28 cellular contexts compared by ENCODE assay signal in the genomic region with DNA sequence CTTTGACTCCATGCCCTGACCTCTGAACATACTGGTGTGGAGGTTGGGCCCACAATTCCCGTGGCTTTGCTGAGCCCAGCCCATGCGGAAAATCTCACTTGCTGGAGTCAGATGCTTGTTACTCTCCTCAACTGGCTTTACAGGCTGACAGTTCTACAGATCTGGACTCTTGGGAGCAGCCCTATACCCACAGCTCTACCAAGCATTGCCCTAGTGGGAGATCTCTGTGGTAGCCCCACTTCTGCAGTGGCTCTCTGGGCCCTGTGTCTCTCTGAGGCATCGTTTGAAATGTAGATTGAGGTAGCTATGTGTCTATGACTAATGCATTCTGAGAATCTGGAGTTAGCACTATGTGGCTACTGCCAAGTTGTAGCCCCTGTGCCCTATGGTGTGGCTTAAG.
"Had no signal": no experiment of that assay in that cellular context is flagged by ENCODE, and none has a peak within 500 bp of the region (broad histone marks: within the 10 kb centered on the region; RNA-seq: fewer than 3 reads in every experiment).

No MANE protein-coding gene starts in this region.

- H3K27ac Mint-ChIP-seq: activated CD4-positive, alpha-beta memory T cell treated with anti-CD3 and anti-CD28 coated beads for 36 hours; activated CD4-positive, alpha-beta T cell treated with anti-CD3 and anti-CD28 coated beads for 36 hours; activated CD4-positive, alpha-beta T cell treated with anti-CD3 and anti-CD28 coated beads, Interleukin-2, amount 10 ng/mL, durations not matched to agents 24 days and 14 days; activated CD8-positive, alpha-beta memory T cell treated with anti-CD3 and anti-CD28 coated beads, Interleukin-2, amount 10 ng/mL, durations not matched to agents 7 days and 5 days; activated CD8-positive, alpha-beta T cell treated with anti-CD3 and anti-CD28 coated beads, Interleukin-2, amount 10 ng/mL, durations not matched to agents 7 days and 5 days; activated naive CD4-positive, alpha-beta T cell treated with anti-CD3 and anti-CD28 coated beads for 36 hours; activated naive CD4-positive, alpha-beta T cell treated with anti-CD3 and anti-CD28 coated beads, Interleukin-2, amount 50 U/mL, for 24 hours; activated naive CD8-positive, alpha-beta T cell treated with anti-CD3 and anti-CD28 coated beads, Interleukin-2, amount 10 ng/mL, durations not matched to agents 7 days and 5 days; activated T-helper 1 cell treated with anti-CD3 and anti-CD28 coated beads, Interleukin-12 subunit alpha, Interleukin-12 subunit beta, Interleukin-2, Interleukin-4 antibody, amounts not matched to agents 30 ng/mL and 10 ng/mL and 1 ng/mL, durations not matched to agents 14 hours and 24 hours and 36 hours; activated T-helper 2 cell treated with anti-CD3 and anti-CD28 coated beads, Interferon-gamma antibody, Interleukin-2, Interleukin-4, amounts not matched to agents 10 μg/mL and 5 μg/mL and 100 μg/mL, durations not matched to agents 14 hours and 24 hours and 36 hours; dendritic cell treated with granulocyte-macrophage colony-stimulating factor and Interleukin-4, amounts not matched to agents 40 ng/mL and 50 ng/mL, for 4 days; endodermal cell had no signal

- H3K9me3 Mint-ChIP-seq: activated CD4-positive, alpha-beta memory T cell treated with anti-CD3 and anti-CD28 coated beads for 36 hours; activated CD4-positive, alpha-beta T cell treated with anti-CD3 and anti-CD28 coated beads, Interleukin-2, amount 10 ng/mL, durations not matched to agents 24 days and 14 days; activated naive CD4-positive, alpha-beta T cell treated with anti-CD3 and anti-CD28 coated beads for 36 hours; activated naive CD4-positive, alpha-beta T cell treated with anti-CD3 and anti-CD28 coated beads, Interleukin-2, amount 50 U/mL, for 24 hours; activated naive CD8-positive, alpha-beta T cell treated with anti-CD3 and anti-CD28 coated beads, Interleukin-2, amount 10 ng/mL, durations not matched to agents 7 days and 5 days; activated T-helper 1 cell treated with anti-CD3 and anti-CD28 coated beads, Interleukin-12 subunit alpha, Interleukin-12 subunit beta, Interleukin-2, Interleukin-4 antibody, amounts not matched to agents 30 ng/mL and 10 ng/mL and 1 ng/mL, durations not matched to agents 14 hours and 24 hours and 36 hours; activated T-helper 2 cell treated with anti-CD3 and anti-CD28 coated beads, Interferon-gamma antibody, Interleukin-2, Interleukin-4, amounts not matched to agents 10 μg/mL and 5 μg/mL and 100 μg/mL, durations not matched to agents 14 hours and 24 hours and 36 hours; central memory CD8-positive, alpha-beta T cell; dendritic cell treated with granulocyte-macrophage colony-stimulating factor and Interleukin-4, amounts not matched to agents 40 ng/mL and 50 ng/mL, for 4 days; endodermal cell had no signal

- H3K27me3 ChIP-seq: brain microvascular endothelial cell, dorsolateral prefrontal cortex had no signal

- H3K36me3 Mint-ChIP-seq: activated CD4-positive, alpha-beta memory T cell treated with anti-CD3 and anti-CD28 coated beads for 36 hours; activated CD8-positive, alpha-beta memory T cell treated with anti-CD3 and anti-CD28 coated beads, Interleukin-2, amount 10 ng/mL, durations not matched to agents 7 days and 5 days; activated naive CD4-positive, alpha-beta T cell treated with anti-CD3 and anti-CD28 coated beads, Interleukin-2, amount 50 U/mL, for 24 hours; activated naive CD8-positive, alpha-beta T cell treated with anti-CD3 and anti-CD28 coated beads, Interleukin-2, amount 10 ng/mL, durations not matched to agents 7 days and 5 days had no signal

- H3K4me3 Mint-ChIP-seq: activated CD4-positive, alpha-beta memory T cell treated with anti-CD3 and anti-CD28 coated beads for 36 hours; activated CD4-positive, alpha-beta T cell treated with anti-CD3 and anti-CD28 coated beads for 36 hours; activated CD4-positive, alpha-beta T cell treated with anti-CD3 and anti-CD28 coated beads, Interleukin-2, amount 10 ng/mL, durations not matched to agents 24 days and 14 days; activated CD8-positive, alpha-beta memory T cell treated with anti-CD3 and anti-CD28 coated beads, Interleukin-2, amount 10 ng/mL, durations not matched to agents 7 days and 5 days; activated CD8-positive, alpha-beta T cell treated with anti-CD3 and anti-CD28 coated beads, Interleukin-2, amount 10 ng/mL, durations not matched to agents 7 days and 5 days; activated naive CD4-positive, alpha-beta T cell treated with anti-CD3 and anti-CD28 coated beads for 36 hours; activated naive CD4-positive, alpha-beta T cell treated with anti-CD3 and anti-CD28 coated beads, Interleukin-2, amount 50 U/mL, for 24 hours; activated naive CD8-positive, alpha-beta T cell treated with anti-CD3 and anti-CD28 coated beads, Interleukin-2, amount 10 ng/mL, durations not matched to agents 7 days and 5 days; activated T-helper 1 cell treated with anti-CD3 and anti-CD28 coated beads, Interleukin-12 subunit alpha, Interleukin-12 subunit beta, Interleukin-2, Interleukin-4 antibody, amounts not matched to agents 30 ng/mL and 10 ng/mL and 1 ng/mL, durations not matched to agents 14 hours and 24 hours and 36 hours; central memory CD8-positive, alpha-beta T cell; dendritic cell treated with granulocyte-macrophage colony-stimulating factor and Interleukin-4, amounts not matched to agents 40 ng/mL and 50 ng/mL, for 4 days; endodermal cell had no signal

- DNase-seq: activated CD4-positive, alpha-beta memory T cell treated with anti-CD3 and anti-CD28 coated beads for 36 hours; activated CD4-positive, alpha-beta T cell treated with anti-CD3 and anti-CD28 coated beads for 36 hours; activated CD4-positive, alpha-beta T cell treated with anti-CD3 and anti-CD28 coated beads, Interleukin-2, amount 10 ng/mL, durations not matched to agents 24 days and 14 days; activated CD4-positive, CD25-positive, alpha-beta regulatory T cell; activated CD4-positive, CD25-positive, alpha-beta regulatory T cell treated with anti-CD3 and anti-CD28 coated beads, Interleukin-2, amount 50 U/mL, for 72 hours; activated CD8-positive, alpha-beta memory T cell treated with anti-CD3 and anti-CD28 coated beads, Interleukin-2, amount 10 ng/mL, durations not matched to agents 7 days and 5 days; activated CD8-positive, alpha-beta memory T cell treated with anti-CD3 and anti-CD28 coated beads, Interleukin-2, amount 50 U/mL, for 4 hours; activated CD8-positive, alpha-beta T cell treated with anti-CD3 and anti-CD28 coated beads, Interleukin-2, amount 10 ng/mL, durations not matched to agents 7 days and 5 days; activated effector memory CD4-positive, alpha-beta T cell treated with anti-CD3 and anti-CD28 coated beads, Interleukin-2, amount 50 U/mL, for 16 hours; activated naive CD4-positive, alpha-beta T cell treated with anti-CD3 and anti-CD28 coated beads for 36 hours; activated naive CD8-positive, alpha-beta T cell treated with anti-CD3 and anti-CD28 coated beads, Interleukin-2, amount 10 ng/mL, durations not matched to agents 7 days and 5 days; activated T-cell treated with anti-CD3 and anti-CD28 coated beads, Interleukin-2, amount 50 U/mL, for 1 hour; activated T-cell treated with anti-CD3 and anti-CD28 coated beads, Interleukin-2, amount 50 U/mL, for 48 hours; amniotic stem cell; anterior cingulate cortex; brain microvascular endothelial cell; dorsolateral prefrontal cortex; effector memory CD4-positive, alpha-beta T cell; endodermal cell; foreskin fibroblast; T-helper 2 cell had no signal

- ATAC-seq: activated CD4-positive, alpha-beta T cell treated with anti-CD3 and anti-CD28 coated beads for 36 hours; activated CD8-positive, alpha-beta memory T cell treated with anti-CD3 and anti-CD28 coated beads, Interleukin-2, amount 10 ng/mL, durations not matched to agents 7 days and 5 days; activated CD8-positive, alpha-beta T cell treated with anti-CD3 and anti-CD28 coated beads, Interleukin-2, amount 10 ng/mL, durations not matched to agents 7 days and 5 days; esophagus mucosa had no signal

- H3K27ac ChIP-seq: brain microvascular endothelial cell, coronary artery, dorsolateral prefrontal cortex had no signal

- H3K4me3 ChIP-seq: coronary artery, dorsolateral prefrontal cortex had no signal

- H3K27me3 Mint-ChIP-seq: activated CD4-positive, alpha-beta T cell treated with anti-CD3 and anti-CD28 coated beads for 36 hours; activated CD4-positive, alpha-beta T cell treated with anti-CD3 and anti-CD28 coated beads, Interleukin-2, amount 10 ng/mL, durations not matched to agents 24 days and 14 days; activated CD8-positive, alpha-beta memory T cell treated with anti-CD3 and anti-CD28 coated beads, Interleukin-2, amount 10 ng/mL, durations not matched to agents 7 days and 5 days; activated naive CD4-positive, alpha-beta T cell treated with anti-CD3 and anti-CD28 coated beads, Interleukin-2, amount 50 U/mL, for 24 hours; activated naive CD8-positive, alpha-beta T cell treated with anti-CD3 and anti-CD28 coated beads, Interleukin-2, amount 10 ng/mL, durations not matched to agents 7 days and 5 days; central memory CD8-positive, alpha-beta T cell; dendritic cell treated with granulocyte-macrophage colony-stimulating factor and Interleukin-4, amounts not matched to agents 40 ng/mL and 50 ng/mL, for 4 days had no signal

- H3K4me1 Mint-ChIP-seq: activated CD4-positive, alpha-beta T cell treated with anti-CD3 and anti-CD28 coated beads for 36 hours; activated CD4-positive, alpha-beta T cell treated with anti-CD3 and anti-CD28 coated beads, Interleukin-2, amount 10 ng/mL, durations not matched to agents 24 days and 14 days; activated CD8-positive, alpha-beta memory T cell treated with anti-CD3 and anti-CD28 coated beads, Interleukin-2, amount 10 ng/mL, durations not matched to agents 7 days and 5 days; activated naive CD4-positive, alpha-beta T cell treated with anti-CD3 and anti-CD28 coated beads, Interleukin-2, amount 50 U/mL, for 24 hours; activated naive CD8-positive, alpha-beta T cell treated with anti-CD3 and anti-CD28 coated beads, Interleukin-2, amount 10 ng/mL, durations not matched to agents 7 days and 5 days; central memory CD8-positive, alpha-beta T cell had no signal

- H3K36me3 ChIP-seq: brain microvascular endothelial cell had no signal
